Comparison of ENCODE assay signal across 1 cellular context in genomic region chr1:15212989-15213291, GRCh38.
TF ChIP-seq lines count a peak whose summit lies in the region.

No MANE protein-coding gene starts in this region.

TF ChIP-seq in WTC11, 78 proteins besides CTCF, POLR2A, EP300 and RAD21 (continued from another document):
- TF ChIP-seq AR (CRISPR knock-in tag; IDR thresholded peaks at IDR 0.05) (no peak), RELA (CRISPR knock-in tag; IDR thresholded peaks at IDR 0.05; ENCODE audit: borderline replicate concordance) (no peak), STAT6 (CRISPR knock-in tag; conservative IDR thresholded peaks at IDR 0.05; ENCODE audit: low read depth) (no peak), ELF4 (CRISPR knock-in tag; IDR thresholded peaks at IDR 0.05; ENCODE audit: low read depth) (no peak), NFATC4 (CRISPR knock-in tag; IDR thresholded peaks at IDR 0.05) (no peak), MAX (CRISPR knock-in tag; IDR thresholded peaks at IDR 0.05) (no peak), NFE2L1 (CRISPR knock-in tag; IDR thresholded peaks at IDR 0.05) (no peak), ATF6 (CRISPR knock-in tag; IDR thresholded peaks at IDR 0.05) (no peak), PRRX2 (CRISPR knock-in tag; IDR thresholded peaks at IDR 0.05) (no peak), ZNF232 (CRISPR knock-in tag; IDR thresholded peaks at IDR 0.05) (no peak), OVOL2 (CRISPR knock-in tag; IDR thresholded peaks at IDR 0.05; ENCODE audit: borderline replicate concordance) (no peak), HMGXB4 (CRISPR knock-in tag; IDR thresholded peaks at IDR 0.05) (no peak), ZNF423 (CRISPR knock-in tag; IDR thresholded peaks at IDR 0.05) (no peak)
- TF ChIP-seq, protein P1, sequence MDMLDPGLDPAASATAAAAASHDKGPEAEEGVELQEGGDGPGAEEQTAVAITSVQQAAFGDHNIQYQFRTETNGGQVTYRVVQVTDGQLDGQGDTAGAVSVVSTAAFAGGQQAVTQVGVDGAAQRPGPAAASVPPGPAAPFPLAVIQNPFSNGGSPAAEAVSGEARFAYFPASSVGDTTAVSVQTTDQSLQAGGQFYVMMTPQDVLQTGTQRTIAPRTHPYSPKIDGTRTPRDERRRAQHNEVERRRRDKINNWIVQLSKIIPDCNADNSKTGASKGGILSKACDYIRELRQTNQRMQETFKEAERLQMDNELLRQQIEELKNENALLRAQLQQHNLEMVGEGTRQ (CRISPR knock-in tag; IDR thresholded peaks at IDR 0.05): no peak
- TF ChIP-seq, protein P2, sequence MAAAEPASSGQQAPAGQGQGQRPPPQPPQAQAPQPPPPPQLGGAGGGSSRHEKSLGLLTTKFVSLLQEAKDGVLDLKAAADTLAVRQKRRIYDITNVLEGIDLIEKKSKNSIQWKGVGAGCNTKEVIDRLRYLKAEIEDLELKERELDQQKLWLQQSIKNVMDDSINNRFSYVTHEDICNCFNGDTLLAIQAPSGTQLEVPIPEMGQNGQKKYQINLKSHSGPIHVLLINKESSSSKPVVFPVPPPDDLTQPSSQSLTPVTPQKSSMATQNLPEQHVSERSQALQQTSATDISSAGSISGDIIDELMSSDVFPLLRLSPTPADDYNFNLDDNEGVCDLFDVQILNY (CRISPR knock-in tag; IDR thresholded peaks at IDR 0.05): no peak
TF ChIP-seq in WTC11: peak in this region for 0.
